In genomic region chr10:113113918-113114317, GRCh38 we compare ENCODE assay signal across 16 cellular contexts.
DNase-seq lines count a peak whose midpoint lies in the region; ATAC-seq, FAIRE-seq and TF ChIP-seq lines count a peak whose summit lies in the region.
"Had no signal": no experiment of that assay in that cellular context is flagged by ENCODE, and none has a peak within 500 bp of the region (broad histone marks: within the 10 kb centered on the region; RNA-seq: fewer than 3 reads in every experiment).

No MANE protein-coding gene starts in this region.

- FAIRE-seq in A549 (lab: Jason Lieb, UNC) (no peak), H54 (lab: Jason Lieb, UNC) (no peak)
- FAIRE-seq: GM12878, H1 had no signal

- peaks cover 97% of the 10 kb centered on the region for H3K79me2 ChIP-seq in neural progenitor cell (ENCODE audit: low read depth)

- H3K27ac ChIP-seq in A549 (peak overlapping the region in 1 of 2 experiments; percentile 62; a peak in 1 of 6 replicates), neural progenitor cell (no peak overlapping the region), lower lobe of right lung (no peak overlapping the region)

- intact Hi-C loops in lower lobe of right lung (cut with DNase I): no loop called here

- no peak for TF ChIP-seq EP300 in A549 (IDR thresholded peaks at IDR 0.05)

- no peaks in the 10 kb centered on the region for H3K27me3 Mint-ChIP-seq in neural progenitor cell (ENCODE audit: insufficient read depth, low read depth)
- peaks cover 14% of the 10 kb centered on the region for H3K27me3 Mint-ChIP-seq in T-helper 17 cell
- H3K27me3 Mint-ChIP-seq: CD4-positive, alpha-beta T cell had no signal

- POLR2A ChIA-PET in A549 (lab: Yijun Ruan, JAX): no interaction called here

- H3K4me1 ChIP-seq in A549: peaks cover 58% of the 10 kb centered on the region
- H3K4me1 ChIP-seq in neural progenitor cell: peaks cover 41% of the 10 kb centered on the region
- peaks cover 24% of the 10 kb centered on the region for H3K4me1 ChIP-seq in lower lobe of right lung

- peaks cover 36% of the 10 kb centered on the region for H4K20me1 ChIP-seq in neural progenitor cell (ENCODE audit: low read depth)

- H3K27ac Mint-ChIP-seq in neural progenitor cell (no peak overlapping the region), T-helper 17 cell (no peak overlapping the region)
- H3K27ac Mint-ChIP-seq: B cell; CD4-positive, alpha-beta T cell; HFFc6 had no signal

- CTCF ChIA-PET in A549 (lab: Yijun Ruan, JAX): no interaction called here

- TF ChIP-seq POLR2A in A549 (IDR thresholded peaks at IDR 0.05; ENCODE audit: low read length): no peak
- no peak for TF ChIP-seq POLR2A in H54 (IDR thresholded peaks at IDR 0.05; ENCODE audit: low read depth, low read length)

- H3K4me2 ChIP-seq in A549: peak overlapping the region; percentile 62; the same call in 2 of the 3 replicates
- peak overlapping the region; percentile 26 for H3K4me2 ChIP-seq in neural progenitor cell

- no peak overlapping the region for H3K9ac ChIP-seq in neural progenitor cell

- H3K9me3 ChIP-seq in A549: no peaks in the 10 kb centered on the region
- H3K9me3 ChIP-seq in neural progenitor cell (ENCODE audit: low read depth): no peaks in the 10 kb centered on the region
- no peaks in the 10 kb centered on the region for H3K9me3 ChIP-seq in T-helper 17 cell (ENCODE audit: control insufficient read depth, low read length, poor library complexity, severe bottlenecking)
- H3K9me3 ChIP-seq in lower lobe of right lung: no peaks in the 10 kb centered on the region

- peaks cover 43% of the 10 kb centered on the region for H3K4me1 Mint-ChIP-seq in neural progenitor cell
- no peaks in the 10 kb centered on the region for H3K4me1 Mint-ChIP-seq in T-helper 17 cell
- H3K4me1 Mint-ChIP-seq: B cell had no signal

- no peaks in the 10 kb centered on the region for H3K27me3 ChIP-seq in neural progenitor cell
- no peaks in the 10 kb centered on the region for H3K27me3 ChIP-seq in lower lobe of right lung (ENCODE audit: low read depth)

- H3K4me3 Mint-ChIP-seq in neural progenitor cell (no peak overlapping the region), T-helper 17 cell (no peak overlapping the region)
- H3K4me3 Mint-ChIP-seq: B cell; CD4-positive, alpha-beta T cell; HFFc6 had no signal

- H3K36me3 ChIP-seq in neural progenitor cell (no peaks in the 10 kb centered on the region), lower lobe of right lung (no peaks in the 10 kb centered on the region)

- no peak overlapping the region for H2AFZ ChIP-seq in neural progenitor cell (replicated peaks)

- ATAC-seq in A549 (no peak), T-helper 17 cell (no peak), lower lobe of right lung (no peak)
- ATAC-seq: GM12878 had no signal

- TF ChIP-seq CTCF in A549 (IDR thresholded peaks at IDR 0.05) (no peak), LNCaP clone FGC (IDR thresholded peaks at IDR 0.05; ENCODE audit: control insufficient read depth, extremely low read depth, insufficient read depth) (no peak), fibroblast of the aortic adventitia (IDR thresholded peaks at IDR 0.05; ENCODE audit: insufficient read depth, low read length) (no peak), neural progenitor cell (IDR thresholded peaks at IDR 0.05) (no peak), lower lobe of right lung (IDR thresholded peaks at IDR 0.05) (no peak)

- WGBS in A549 (ENCODE audit: missing lambda C conversion rate): 68% methylated on average over 1 of the region's 1 CpG

- H3K4me3 ChIP-seq in A549 (no peak overlapping the region), LNCaP clone FGC (ENCODE audit: low read depth, low read length) (no peak overlapping the region), fibroblast of the aortic adventitia (ENCODE audit: low read depth, low read length) (no peak overlapping the region), neural progenitor cell (no peak overlapping the region), lower lobe of right lung (no peak overlapping the region)
- H3K4me3 ChIP-seq: GM12878 had no signal

- no peak for TF ChIP-seq RAD21 in A549 (conservative IDR thresholded peaks at IDR 0.05 in 1 of 2, IDR thresholded peaks at IDR 0.05 in 1 of 2)

- H3K36me3 Mint-ChIP-seq in neural progenitor cell: no peaks in the 10 kb centered on the region
- peaks cover 4% of the 10 kb centered on the region for H3K36me3 Mint-ChIP-seq in T-helper 17 cell (ENCODE audit: low read depth)

- no peaks in the 10 kb centered on the region for H3K9me3 Mint-ChIP-seq in neural progenitor cell
- H3K9me3 Mint-ChIP-seq: CD4-positive, alpha-beta T cell; HFFc6 had no signal

- peaks cover 8% of the 10 kb centered on the region for H3F3A ChIP-seq in neural progenitor cell (ENCODE audit: low read depth)

- no peak for DNase-seq in A549 (ENCODE audit: low read depth in 1 of 2, low spot score in 1 of 2)
- peak; percentile 37 for DNase-seq in LNCaP clone FGC (ENCODE audit: low read depth)
- peak; percentile 48 for DNase-seq in fibroblast of the aortic adventitia (ENCODE audit: low read depth)
- DNase-seq in neural progenitor cell (ENCODE audit: low spot score): no peak
- no peak for DNase-seq in NCI-H1105 (lab: John Stamatoyannopoulos, UW)
- DNase-seq in H54 (ENCODE audit: insufficient read length, low spot score): no peak
- no peak for DNase-seq in T-helper 17 cell
- no peak for DNase-seq in lower lobe of right lung
- DNase-seq: C1 segment of cervical spinal cord; CD4-positive, alpha-beta T cell; DMS79; HCEC 1CT; HFFc6 had no signal

TF ChIP-seq in A549, 52 proteins besides CTCF, POLR2A, EP300 and RAD21:
- TF ChIP-seq CHD2 (IDR thresholded peaks at IDR 0.05; ENCODE audit: low read length, partially characterized antibody): no peak
- TF ChIP-seq ESRRA (IDR thresholded peaks at IDR 0.05; ENCODE audit: borderline replicate concordance, low read length): no peak
- TF ChIP-seq SMC3 (IDR thresholded peaks at IDR 0.05): no peak
- no peak for TF ChIP-seq CEBPB (IDR thresholded peaks at IDR 0.05)
- TF ChIP-seq PBX3 (IDR thresholded peaks at IDR 0.05): no peak
- no peak for TF ChIP-seq ELK1 (IDR thresholded peaks at IDR 0.05; ENCODE audit: low read depth, low read length)
- no peak for TF ChIP-seq BHLHE40 (IDR thresholded peaks at IDR 0.05; ENCODE audit: low read depth, low read length)
- TF ChIP-seq NPAS2 (CRISPR knock-in tag; IDR thresholded peaks at IDR 0.05; ENCODE audit: borderline replicate concordance): no peak
- TF ChIP-seq RFX5 (IDR thresholded peaks at IDR 0.05): no peak
- TF ChIP-seq TFCP2L1 (CRISPR knock-in tag; IDR thresholded peaks at IDR 0.05): no peak
- no peak for TF ChIP-seq RARB (CRISPR knock-in tag; IDR thresholded peaks at IDR 0.05)
- TF ChIP-seq GATA3 (IDR thresholded peaks at IDR 0.05; ENCODE audit: borderline replicate concordance): no peak
- TF ChIP-seq ZFP36 (IDR thresholded peaks at IDR 0.05; ENCODE audit: borderline replicate concordance, partially characterized antibody): no peak
- TF ChIP-seq CBX8 (IDR thresholded peaks at IDR 0.05): no peak
- TF ChIP-seq JUN (IDR thresholded peaks at IDR 0.05): no peak
- TF ChIP-seq PHF8 (IDR thresholded peaks at IDR 0.05; ENCODE audit: borderline replicate concordance, low read depth): no peak
- no peak for TF ChIP-seq CHD4 (IDR thresholded peaks at IDR 0.05; ENCODE audit: borderline replicate concordance)
- TF ChIP-seq ZNF302 (CRISPR knock-in tag; IDR thresholded peaks at IDR 0.05): no peak
- no peak for TF ChIP-seq REST (IDR thresholded peaks at IDR 0.05)
- no peak for TF ChIP-seq ZC3H11A (IDR thresholded peaks at IDR 0.05)

Comparison
In these comparisons a context has a peak if more than half of its experiments do, and no peak if none do; other contexts are left out.
1. DNase-seq: peak in LNCaP clone FGC (single experiment) and fibroblast of the aortic adventitia (single experiment); none in A549 (0 of 2), neural progenitor cell (single experiment), NCI-H1105 (single experiment), H54 (single experiment), T-helper 17 cell (0 of 3) and lower lobe of right lung (single experiment).